8 cellular contexts compared by ENCODE assay signal in genomic region chr13:76875256-76875655, GRCh38. TPM values are rescaled to one million over a fixed set of nuclear protein-coding genes. Genes with fewer than 3 reads are reported as not detected.
"Had no signal": no experiment of that assay in that cellular context is flagged by ENCODE, and none has a peak within 500 bp of the region (broad histone marks: within the 10 kb centered on the region; RNA-seq: fewer than 3 reads in every experiment).

No MANE protein-coding gene starts in this region.

- H3K36me3 ChIP-seq: HAP-1 had no signal

- H3K27ac ChIP-seq: GM23248, HL-60 had no signal

- H3K27ac Mint-ChIP-seq: HFFc6, IgD-negative memory B cell had no signal

- H3K4me3 ChIP-seq: GM23248, HAP-1 had no signal

- H3K9me3 Mint-ChIP-seq: HFFc6, IgD-negative memory B cell had no signal

- H3K4me3 Mint-ChIP-seq: HFFc6, IgD-negative memory B cell had no signal

- DNase-seq: GM23248, GOT3, H7, HFFc6 had no signal

- H3K9ac ChIP-seq: GM23248 had no signal

- H3K36me3 Mint-ChIP-seq: IgD-negative memory B cell had no signal

- H3K9me3 ChIP-seq: HAP-1 had no signal

- H3K4me1 ChIP-seq: HAP-1 had no signal

RNA-seq across cellular contexts. Expression of gene KCTD12, which starts 10.9 kb away (rescaled TPM):
- total RNA-seq: HepG2 had no signal
